18 cellular contexts compared by ENCODE assay signal in the genomic region with DNA sequence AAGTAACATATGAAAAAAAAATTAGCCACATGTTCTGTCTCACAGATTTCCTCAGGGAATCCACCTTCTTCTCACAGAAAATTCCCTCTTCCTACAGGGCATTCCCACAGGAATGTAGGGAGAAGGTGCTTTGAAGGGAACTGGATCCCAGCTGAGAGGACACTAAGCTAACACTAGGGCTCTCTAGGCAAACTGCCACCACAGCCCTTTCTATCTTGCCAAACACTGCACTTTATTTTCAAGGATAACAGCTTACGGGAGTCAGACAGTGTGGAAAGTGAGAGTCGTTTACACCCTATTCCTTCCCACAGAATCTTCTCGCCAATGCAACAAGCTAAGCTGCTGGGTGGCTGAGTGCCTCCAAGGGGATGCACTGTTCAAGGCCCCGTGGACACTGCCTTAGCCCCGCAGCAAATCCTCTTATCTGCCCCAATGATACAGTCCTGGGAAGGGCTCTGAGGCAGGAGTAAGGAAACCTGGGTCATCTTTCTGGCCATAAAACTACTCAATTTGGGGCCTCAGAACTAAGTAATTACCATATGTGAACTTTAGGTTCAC.
"Had no signal": no experiment of that assay in that cellular context is flagged by ENCODE, and none has a peak within 500 bp of the region (broad histone marks: within the 10 kb centered on the region; RNA-seq: fewer than 3 reads in every experiment).

No MANE protein-coding gene starts in this region.

- H3K4me3 Mint-ChIP-seq: activated naive CD8-positive, alpha-beta T cell treated with anti-CD3 and anti-CD28 coated beads for 36 hours; natural killer cell; T-helper 1 cell treated with Interleukin-12 subunit alpha and Interleukin-12 subunit beta and Interleukin-4 antibody, amounts not matched to agents 30 μg/mL and 1 μg/mL, for 36 hours; WTC11 had no signal

- H3K27me3 Mint-ChIP-seq: activated naive CD8-positive, alpha-beta T cell treated with anti-CD3 and anti-CD28 coated beads for 36 hours had no signal

- H3K9me3 ChIP-seq: breast epithelium, esophagus muscularis mucosa, lower lobe of right lung, mucosa of descending colon, suprapubic skin had no signal

- H3K4me3 ChIP-seq: breast epithelium, esophagus muscularis mucosa, hepatocyte, lower lobe of right lung, mucosa of descending colon, suprapubic skin had no signal

- H3K27me3 ChIP-seq: breast epithelium, esophagus muscularis mucosa, hepatocyte, suprapubic skin had no signal

- DNase-seq: activated gamma-delta T cell; activated naive CD8-positive, alpha-beta T cell treated with anti-CD3 and anti-CD28 coated beads for 36 hours; activated T-cell treated with anti-CD3 and anti-CD28 coated beads, Interleukin-2, amount 50 U/mL, for 1 hour; kidney glomerular epithelial cell; lower lobe of right lung; mucosa of descending colon; natural killer cell; occipital lobe; stimulated activated CD4-positive, alpha-beta T cell treated with anti-CD3 and anti-CD28 coated beads, Interleukin-4, amount 100 ng/mL, for 1 hour; stimulated activated CD8-positive, alpha-beta memory T cell treated with anti-CD3 and anti-CD28 coated beads, Interleukin-4, amount 100 ng/mL, for 48 hours; stimulated activated naive CD8-positive, alpha-beta T cell treated with anti-CD3 and anti-CD28 coated beads, Interleukin-15, Interleukin-2, amounts not matched to agents 100 U/mL and 50 U/mL, for 24 hours had no signal

- H3K4me1 ChIP-seq: breast epithelium, suprapubic skin had no signal

- H3K27ac ChIP-seq: breast epithelium, esophagus muscularis mucosa, hepatocyte, lower lobe of right lung, suprapubic skin had no signal

- H3K27ac Mint-ChIP-seq: activated naive CD8-positive, alpha-beta T cell treated with anti-CD3 and anti-CD28 coated beads for 36 hours; natural killer cell; T-helper 1 cell treated with Interleukin-12 subunit alpha and Interleukin-12 subunit beta and Interleukin-4 antibody, amounts not matched to agents 30 μg/mL and 1 μg/mL, for 36 hours had no signal

- H3K9me3 Mint-ChIP-seq: activated naive CD8-positive, alpha-beta T cell treated with anti-CD3 and anti-CD28 coated beads for 36 hours; natural killer cell; T-helper 1 cell treated with Interleukin-12 subunit alpha and Interleukin-12 subunit beta and Interleukin-4 antibody, amounts not matched to agents 30 μg/mL and 1 μg/mL, for 36 hours; WTC11 had no signal

- ATAC-seq: lower lobe of right lung; mucosa of descending colon; natural killer cell; SK-N-SH treated with all-trans-retinoic acid at 6 μM for 48 hours; stimulated activated naive CD8-positive, alpha-beta T cell treated with anti-CD3 and anti-CD28 coated beads, Interleukin-15, Interleukin-2, amounts not matched to agents 100 U/mL and 50 U/mL, for 24 hours; WTC11 had no signal

- H3K4me1 Mint-ChIP-seq: activated naive CD8-positive, alpha-beta T cell treated with anti-CD3 and anti-CD28 coated beads for 36 hours had no signal
